In genomic region chr19:39661565-39661964, GRCh38 we compare ENCODE assay signal across 21 cellular contexts. TPM values are rescaled to one million over a fixed set of nuclear protein-coding genes. Genes with fewer than 3 reads are reported as not detected.
DNase-seq lines count a peak whose midpoint lies in the region; ATAC-seq, FAIRE-seq and TF ChIP-seq lines count a peak whose summit lies in the region.
"Had no signal": no experiment of that assay in that cellular context is flagged by ENCODE, and none has a peak within 500 bp of the region (broad histone marks: within the 10 kb centered on the region; RNA-seq: fewer than 3 reads in every experiment).

No MANE protein-coding gene starts in this region.

- no peak overlapping the region for H3K27ac ChIP-seq in Panc1 (ENCODE audit: low read length)
- H3K27ac ChIP-seq: BLaER1 had no signal

- H3K27me3 Mint-ChIP-seq in HFFc6 (ENCODE audit: insufficient read depth), result peaks cover 6% of the 10 kb centered on the region; the same call in 1 of the 2 replicates

- intact Hi-C loops in Panc1 (cut with micrococcal nuclease; ENCODE audit: unreplicated experiment), result no loop called here
- intact Hi-C loops in left cardiac atrium (cut with DNase I), result no loop called here

- BruUV-seq in Panc1 (replicated peaks; lab: Mats Ljungman, UMichigan), result no TSS peak

- CTCF ChIA-PET in Panc1 (lab: Charles Lee), result interaction anchor here (0.6 to 2.9 kb wide), 4 partner anchors 13 to 676 kb away, joined by 3 to 16 read pairs (median 5); no protein-coding TSS in a partner anchor

- H3K36me3 ChIP-seq in Panc1 (ENCODE audit: control insufficient read depth, insufficient read depth, low read length) (no peaks in the 10 kb centered on the region), bronchial epithelial cell (ENCODE audit: control insufficient read depth, insufficient read depth, low read length) (no peaks in the 10 kb centered on the region)
- H3K36me3 ChIP-seq: BLaER1 had no signal

- peak; percentile 76 to 91 for ATAC-seq in activated naive CD4-positive, alpha-beta T cell treated with anti-CD3 and anti-CD28 coated beads, Interleukin-2, amount 50 U/mL, for 72 hours
- ATAC-seq in Panc1 (no peak), left cardiac atrium (no peak)
- ATAC-seq: HCT116, HepG2 had no signal

- no peak overlapping the region for H3K4me3 Mint-ChIP-seq in HFFc6
- H3K4me3 Mint-ChIP-seq: CD14-positive monocyte; CD4-positive, alpha-beta memory T cell; IgD-negative memory B cell had no signal

- no peak for DNase-seq in activated naive CD4-positive, alpha-beta T cell treated with anti-CD3 and anti-CD28 coated beads, Interleukin-2, amount 50 U/mL, for 72 hours (ENCODE audit: low spot score in 2 of 2)
- no peak for DNase-seq in activated naive CD4-positive, alpha-beta T cell (lab: John Stamatoyannopoulos, UW)
- no peak for DNase-seq in Panc1 (ENCODE audit: low read depth, low spot score)
- no peak for DNase-seq in bronchial epithelial cell (ENCODE audit: low read depth)
- DNase-seq in left cardiac atrium, result no peak
- no peak for DNase-seq in HFFc6
- DNase-seq: CD4-positive, alpha-beta memory T cell; DMS153; DMS79; GDM1; GOT3; H7 had no signal

- H3K4me1 ChIP-seq in Panc1 (ENCODE audit: control insufficient read depth, insufficient read depth, low read length), result no peaks in the 10 kb centered on the region
- H3K4me1 ChIP-seq: BLaER1 had no signal

- POLR2A ChIA-PET in Panc1 (lab: Charles Lee), result interaction anchor here (0.5 to 0.6 kb wide), 2 partner anchors 25 to 29 kb away, joined by 4 to 7 read pairs; no protein-coding TSS in a partner anchor

- in situ Hi-C loops in Panc1 (cut with HindIII; ENCODE audit: low pct_unique_long_range_greater_than_20kb, low sequenced_read_pairs), result no loop called here

- H3K27me3 ChIP-seq in Panc1 (ENCODE audit: control insufficient read depth, insufficient read depth, low read length), result peaks cover 71% of the 10 kb centered on the region
- no peaks in the 10 kb centered on the region for H3K27me3 ChIP-seq in bronchial epithelial cell (ENCODE audit: control insufficient read depth, insufficient read depth, low read length)
- H3K27me3 ChIP-seq: BLaER1 had no signal

- peaks cover 0 to 9% of the 10 kb centered on the region in 2 donors for H3K9me3 Mint-ChIP-seq in activated naive CD4-positive, alpha-beta T cell treated with anti-CD3 and anti-CD28 coated beads, Interleukin-2, amount 50 U/mL, for 72 hours
- no peaks in the 10 kb centered on the region; the same call in 1 of the 2 replicates for H3K9me3 Mint-ChIP-seq in HFFc6

- H3K36me3 Mint-ChIP-seq in activated naive CD4-positive, alpha-beta T cell treated with anti-CD3 and anti-CD28 coated beads, Interleukin-2, amount 50 U/mL, for 72 hours, result peaks cover 0 to 10% of the 10 kb centered on the region in 2 donors
- H3K36me3 Mint-ChIP-seq in HFFc6 (ENCODE audit: low read depth), result no peaks in the 10 kb centered on the region
- H3K36me3 Mint-ChIP-seq: CD14-positive monocyte; CD4-positive, alpha-beta memory T cell had no signal

- H3K27ac Mint-ChIP-seq in activated naive CD4-positive, alpha-beta T cell treated with anti-CD3 and anti-CD28 coated beads, Interleukin-2, amount 50 U/mL, for 72 hours, result no peak overlapping the region
- no peak overlapping the region for H3K27ac Mint-ChIP-seq in HFFc6
- H3K27ac Mint-ChIP-seq: CD14-positive monocyte; CD4-positive, alpha-beta memory T cell; IgD-negative memory B cell had no signal

- TF ChIP-seq CTCF in Panc1 (IDR thresholded peaks at IDR 0.05) (0 out of 2 replicates have a peak, but pooled peaks have one; percentile 19), bronchial epithelial cell (IDR thresholded peaks at IDR 0.05; ENCODE audit: insufficient read depth, low read length, severe bottlenecking) (no peak), HFFc6 (IDR thresholded peaks at IDR 0.05) (no peak)

- H3K4me3 ChIP-seq in Panc1 (ENCODE audit: low read depth in 2 of 2, low read length in 2 of 2), result no peak overlapping the region
- no peak overlapping the region for H3K4me3 ChIP-seq in bronchial epithelial cell (ENCODE audit: low read depth, low read length)
- H3K4me3 ChIP-seq: BLaER1 had no signal

- H3K4me1 Mint-ChIP-seq in HFFc6 (ENCODE audit: low read depth), result no peaks in the 10 kb centered on the region
- H3K4me1 Mint-ChIP-seq: CD14-positive monocyte had no signal

- FAIRE-seq in bronchial epithelial cell (lab: Jason Lieb, UNC), result peak; percentile 18
- FAIRE-seq: GM12892, HepG2 had no signal

- no peaks in the 10 kb centered on the region; the same call in 1 of the 2 replicates for H3K9me3 ChIP-seq in Panc1 (ENCODE audit: control insufficient read depth, insufficient read depth, low read depth, low read length)

RNA-seq across cellular contexts. Expression of gene LGALS16, which starts 5.9 kb away (rescaled TPM):
- total RNA-seq in activated naive CD4-positive, alpha-beta T cell treated with anti-CD3 and anti-CD28 coated beads, Interleukin-2, amount 50 U/mL, for 72 hours, result not detected
- total RNA-seq in Panc1 (2021; ENCODE audit: unreplicated experiment), result not detected
- polyA plus RNA-seq in Panc1 (2012; ENCODE audit: insufficient read length), result not detected
- not detected in 2 replicates for total RNA-seq in bronchial epithelial cell
- not detected for total RNA-seq in left cardiac atrium
- total RNA-seq in HFFc6 (2021; fragmentation: NEBNext Ultra II Directional; extraction: Animal tissue kit (Norgen Biotek cat#: 25700)), result not detected
- total RNA-seq: A673; CD4-positive, alpha-beta memory T cell; Daoy; H7; HepG2 had no signal
- polyA plus RNA-seq: AG04450; CD14-positive monocyte; CD4-positive, alpha-beta memory T cell; HepG2; IgD-negative memory B cell had no signal

RNA-seq across cellular contexts. Expression of gene LGALS14, which starts 42.7 kb away (rescaled TPM):
- 1 to 10 TPM; 3.3 to 5.1 TPM for total RNA-seq in activated naive CD4-positive, alpha-beta T cell treated with anti-CD3 and anti-CD28 coated beads, Interleukin-2, amount 50 U/mL, for 72 hours
- total RNA-seq in Panc1 (2021; ENCODE audit: unreplicated experiment) (not detected), bronchial epithelial cell (not detected in 2 replicates), left cardiac atrium (not detected)
- polyA plus RNA-seq in Panc1 (2012; ENCODE audit: insufficient read length), result not detected
- not detected for total RNA-seq in HFFc6 (2021; fragmentation: NEBNext Ultra II Directional; extraction: Animal tissue kit (Norgen Biotek cat#: 25700))
- total RNA-seq: A673; CD4-positive, alpha-beta memory T cell; Daoy; H7; HepG2 had no signal
- polyA plus RNA-seq: AG04450, CD14-positive monocyte, HepG2, IgD-negative memory B cell had no signal

RNA-seq across cellular contexts. Expression of gene LGALS13, which starts 59.2 kb away (rescaled TPM):
- not detected for total RNA-seq in activated naive CD4-positive, alpha-beta T cell treated with anti-CD3 and anti-CD28 coated beads, Interleukin-2, amount 50 U/mL, for 72 hours
- total RNA-seq in Panc1 (2021; ENCODE audit: unreplicated experiment), result not detected
- not detected for polyA plus RNA-seq in Panc1 (2012; ENCODE audit: insufficient read length)
- total RNA-seq in bronchial epithelial cell, result not detected in 2 replicates
- not detected for total RNA-seq in left cardiac atrium
- total RNA-seq in HFFc6 (2021; fragmentation: NEBNext Ultra II Directional; extraction: Animal tissue kit (Norgen Biotek cat#: 25700)), result not detected
- total RNA-seq: A673; CD4-positive, alpha-beta memory T cell; Daoy; H7; HepG2 had no signal
- polyA plus RNA-seq: AG04450; CD14-positive monocyte; CD4-positive, alpha-beta memory T cell; HepG2; IgD-negative memory B cell had no signal

Comparison
In these comparisons a context has a peak if more than half of its experiments do, and no peak if none do; other contexts are left out.
1. ATAC-seq: peak in activated naive CD4-positive, alpha-beta T cell treated with anti-CD3 and anti-CD28 coated beads, Interleukin-2, amount 50 U/mL, for 72 hours (2 of 2); none in Panc1 (single experiment) and left cardiac atrium (0 of 2).